Comparison of ENCODE assay signal across 1 cellular context in genomic region chr1:85707990-85708825, GRCh38.
TF ChIP-seq lines count a peak whose summit lies in the region.

Gene ZNHIT6 (minus strand): TSS chr1:85708433. CDS start chr1:85708284, 149 bp downstream.

TF ChIP-seq in K562, 482 proteins besides CTCF, POLR2A, EP300 and RAD21 (continued from another document):
- peak; percentile 45; the same call in 1 of the 2 replicates for TF ChIP-seq GMEB1 (CRISPR knock-in tag; IDR thresholded peaks at IDR 0.05)
- TF ChIP-seq ELK3 (CRISPR knock-in tag; IDR thresholded peaks at IDR 0.05): no peak
- TF ChIP-seq POLR2H (tag; IDR thresholded peaks at IDR 0.05; ENCODE audit: low read depth): peak; percentile 63
- peak; percentile 27 for TF ChIP-seq NFIC (IDR thresholded peaks at IDR 0.05)
- peak; percentile 93 to 97 for TF ChIP-seq MNT (conservative IDR thresholded peaks at IDR 0.05)
- TF ChIP-seq ATF1 (CRISPR knock-in tag; IDR thresholded peaks at IDR 0.05): no peak
- peak; percentile 87 for TF ChIP-seq ATF1 (tag; IDR thresholded peaks at IDR 0.05)
- peak; percentile 14; the same call in 1 of the 2 replicates for TF ChIP-seq JUN (IDR thresholded peaks at IDR 0.05; ENCODE audit: borderline replicate concordance, low read depth, low read length)
- TF ChIP-seq JUN (CRISPR knock-in tag; IDR thresholded peaks at IDR 0.05; ENCODE audit: borderline replicate concordance): no peak
- TF ChIP-seq RBFOX2 (IDR thresholded peaks at IDR 0.05; ENCODE audit: low read depth, low read length): peak; percentile 84
- no peak for TF ChIP-seq HMG20B (CRISPR knock-in tag; IDR thresholded peaks at IDR 0.05)
- no peak for TF ChIP-seq ZNF324 (CRISPR knock-in tag; IDR thresholded peaks at IDR 0.05)
- no peak for TF ChIP-seq MLX (CRISPR knock-in tag; conservative IDR thresholded peaks at IDR 0.05)
- TF ChIP-seq ZNF696 (CRISPR knock-in tag; conservative IDR thresholded peaks at IDR 0.05): no peak
- no peak for TF ChIP-seq NR2C2 (CRISPR knock-in tag; IDR thresholded peaks at IDR 0.05)
- TF ChIP-seq NR2C2 (tag; IDR thresholded peaks at IDR 0.05): peak; percentile 54; the same call in 1 of the 2 replicates
- peak; percentile 90 for TF ChIP-seq E2F8 (IDR thresholded peaks at IDR 0.05; ENCODE audit: low read depth, partially characterized antibody)
- 0 out of 2 replicates have a peak, but pooled peaks have one; percentile 66 for TF ChIP-seq ZNF511 (CRISPR knock-in tag; IDR thresholded peaks at IDR 0.05)
- peak; percentile 84 for TF ChIP-seq DIDO1 (tag; IDR thresholded peaks at IDR 0.05; ENCODE audit: low read depth)
- TF ChIP-seq GATA2 (CRISPR knock-in tag; IDR thresholded peaks at IDR 0.05): no peak
- TF ChIP-seq ETV5 (CRISPR knock-in tag; IDR thresholded peaks at IDR 0.05; ENCODE audit: low read depth): no peak
- TF ChIP-seq POLR3A (IDR thresholded peaks at IDR 0.05; ENCODE audit: borderline replicate concordance, extremely low read depth, insufficient read depth, insufficient read length): no peak
- peak; percentile 49 to 59; a peak in 2 of 4 replicates for TF ChIP-seq MAZ (CRISPR knock-in tag; conservative IDR thresholded peaks at IDR 0.05 in 1 of 2, IDR thresholded peaks at IDR 0.05 in 1 of 2)
- TF ChIP-seq TGIF2 (CRISPR knock-in tag; IDR thresholded peaks at IDR 0.05): peak; percentile 20; the same call in 1 of the 2 replicates
- TF ChIP-seq POLR3G (IDR thresholded peaks at IDR 0.05; ENCODE audit: extremely low read depth, insufficient read length, insufficient replicate concordance): no peak
- no peak for TF ChIP-seq MAFF (IDR thresholded peaks at IDR 0.05; ENCODE audit: low read length)
- TF ChIP-seq TFAM (CRISPR knock-in tag; conservative IDR thresholded peaks at IDR 0.05): no peak
TF ChIP-seq in K562: peak in this region for 124.
